ENCODE assay signal across 12 cellular contexts in the genomic region with DNA sequence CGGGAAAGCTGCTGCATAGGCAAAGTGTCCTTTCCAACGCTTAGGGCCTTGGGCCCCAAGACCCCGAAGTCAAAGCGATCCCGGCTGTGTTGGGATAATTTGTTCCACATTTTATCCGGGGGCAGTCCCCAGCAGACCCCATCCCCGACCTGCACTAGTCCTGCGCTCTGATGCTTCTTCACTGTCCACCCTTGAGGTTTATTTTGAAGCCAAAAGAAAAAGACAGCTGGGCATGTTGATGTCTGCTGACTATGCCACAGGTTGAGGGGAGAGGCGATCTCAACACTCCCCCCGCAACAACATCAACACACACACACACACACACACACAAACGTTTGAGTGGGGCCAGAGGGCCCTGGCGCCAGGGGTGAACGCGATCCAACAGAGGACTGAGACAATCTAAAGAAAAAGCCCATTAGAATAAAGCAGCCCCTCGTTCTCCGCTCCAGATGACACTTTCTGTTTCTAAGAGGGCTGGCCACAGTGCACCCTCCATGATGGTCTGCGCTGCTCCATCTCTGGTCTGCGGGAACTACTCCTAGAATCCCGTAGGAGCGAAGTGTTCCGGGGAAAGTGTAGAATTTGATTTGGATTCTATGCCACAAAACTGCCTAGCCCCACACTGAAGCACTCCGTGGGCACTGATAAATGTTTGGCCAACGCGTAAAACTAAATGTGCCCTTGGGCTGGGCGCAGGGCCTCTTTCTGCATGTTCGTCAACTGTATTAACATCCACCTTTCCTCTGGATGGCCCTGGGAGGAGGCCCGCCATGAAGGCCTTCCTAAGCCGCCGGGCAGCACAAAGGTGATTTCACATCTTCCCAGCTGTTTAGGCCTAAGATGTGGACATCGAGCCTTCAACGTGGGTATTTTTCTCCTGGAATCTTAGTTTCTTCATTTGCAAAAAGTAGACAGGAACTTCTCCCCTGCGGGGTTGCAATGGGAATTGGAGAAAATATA. TPM values are rescaled to one million over a fixed set of nuclear protein-coding genes. Genes with fewer than 3 reads are reported as not detected.
DNase-seq lines count a peak whose midpoint lies in the region; ATAC-seq and TF ChIP-seq lines count a peak whose summit lies in the region.
"Had no signal": no experiment of that assay in that cellular context is flagged by ENCODE, and none has a peak within 500 bp of the region (broad histone marks: within the 10 kb centered on the region; RNA-seq: fewer than 3 reads in every experiment).

No MANE protein-coding gene starts in this region.

- H3K9me2 ChIP-seq in DOHH2 (replicated peaks; ENCODE audit: control insufficient read depth, low read length) (no peaks in the 10 kb centered on the region), MM.1S (replicated peaks; ENCODE audit: insufficient read depth, low read length) (no peaks in the 10 kb centered on the region)

- intact Hi-C loops in posterior vena cava (cut with DNase I): loop anchor here in 1 of 2 donors (10.0 kb wide), 1 partner anchor 123 kb away; no protein-coding TSS in a partner anchor

- TF ChIP-seq CTCF in DOHH2 (IDR thresholded peaks at IDR 0.05; ENCODE audit: low read depth, low read length, poor library complexity, severe bottlenecking) (no peak), MM.1S (IDR thresholded peaks at IDR 0.05; ENCODE audit: low read length) (no peak), fibroblast of mammary gland (conservative IDR thresholded peaks at IDR 0.05; ENCODE audit: control insufficient read depth, insufficient read depth, low read depth, low read length) (no peak)

- peaks cover 32% of the 10 kb centered on the region for H3K4me1 ChIP-seq in DOHH2 (ENCODE audit: control insufficient read depth, low read length)
- H3K4me1 ChIP-seq in MM.1S (ENCODE audit: low read length): no peaks in the 10 kb centered on the region

- DNase-seq in MM.1S: no peak
- DNase-seq in fibroblast of mammary gland (ENCODE audit: low read depth): no peak
- DNase-seq in posterior vena cava (ENCODE audit: low spot score): peak; percentile 47
- DNase-seq in activated CD4-positive, CD25-positive, alpha-beta regulatory T cell treated with anti-CD3 and anti-CD28 coated beads, Interleukin-2, amount 50 U/mL, for 72 hours: no peak
- DNase-seq: midbrain; NCI-H1694; SHP77 treated with DMSO at 0.1 percent for 48 hours; stimulated activated CD4-positive, alpha-beta T cell treated with anti-CD3 and anti-CD28 coated beads, Interleukin-2, amount 100 ng/mL, for 48 hours had no signal

- H3K9ac ChIP-seq in MM.1S (ENCODE audit: low read length): no peak overlapping the region

- H3K36me3 ChIP-seq in DOHH2 (ENCODE audit: control insufficient read depth, low read length): peaks cover 19% of the 10 kb centered on the region
- no peaks in the 10 kb centered on the region for H3K36me3 ChIP-seq in MM.1S (replicated peaks; ENCODE audit: insufficient read depth, low read length)

- H3K27me3 ChIP-seq in DOHH2 (ENCODE audit: control insufficient read depth, low read length) (peaks cover 14% of the 10 kb centered on the region), MM.1S (replicated peaks; ENCODE audit: insufficient read depth, low read length) (peaks cover 34% of the 10 kb centered on the region)

- ATAC-seq in HG02623 (IDR thresholded peaks at IDR 0.05; ENCODE audit: unreplicated experiment): no peak
- no peak for ATAC-seq in HG02840 (IDR thresholded peaks at IDR 0.05; ENCODE audit: low FRiP score, unreplicated experiment)
- ATAC-seq in HG03571 (IDR thresholded peaks at IDR 0.05; ENCODE audit: unreplicated experiment): no peak

- peak overlapping the region; percentile 96 for H3K4me2 ChIP-seq in DOHH2 (ENCODE audit: low read length)
- peak overlapping the region; percentile 86; the same call in 1 of the 2 replicates for H3K4me2 ChIP-seq in MM.1S (ENCODE audit: low read depth, low read length)

- H3F3A ChIP-seq in DOHH2 (ENCODE audit: control insufficient read depth, insufficient read depth) (peaks cover 2% of the 10 kb centered on the region), MM.1S (ENCODE audit: insufficient read depth, low read length) (no peaks in the 10 kb centered on the region)

- H4K20me1 ChIP-seq in DOHH2 (ENCODE audit: control insufficient read depth, insufficient read depth, low read depth, low read length) (peaks cover 6% of the 10 kb centered on the region; the same call in 1 of the 2 replicates), MM.1S (ENCODE audit: insufficient read depth, low read length) (no peaks in the 10 kb centered on the region)

- H3K27ac ChIP-seq in DOHH2 (ENCODE audit: low read depth, low read length) (no peak overlapping the region), MM.1S (ENCODE audit: low read length) (no peak overlapping the region)

- H3K4me3 ChIP-seq in DOHH2 (ENCODE audit: low read length): peak overlapping the region; percentile 93
- H3K4me3 ChIP-seq in MM.1S (ENCODE audit: low read length): no peak overlapping the region; the same call in 1 of the 2 replicates
- H3K4me3 ChIP-seq in fibroblast of mammary gland (ENCODE audit: control insufficient read depth, low read depth, low read length): peak overlapping the region; percentile 85

- H3K9me3 ChIP-seq in DOHH2 (ENCODE audit: control insufficient read depth, insufficient read depth, low read length): no peaks in the 10 kb centered on the region
- no peaks in the 10 kb centered on the region for H3K9me3 ChIP-seq in MM.1S (replicated peaks; ENCODE audit: insufficient read depth, low read length)

- peaks cover 24% of the 10 kb centered on the region for H3K79me2 ChIP-seq in DOHH2 (ENCODE audit: control insufficient read depth, low read length)
- H3K79me2 ChIP-seq in MM.1S (ENCODE audit: low read length): no peaks in the 10 kb centered on the region

- H2AFZ ChIP-seq in MM.1S (ENCODE audit: low read length): no peak overlapping the region

RNA-seq across cellular contexts. Expression of a gene that starts 2.4 kb away (rescaled TPM):
- 10 to 100 TPM in 1 of 2 donors, 1 to 10 TPM in 1; 7.0 to 20.8 TPM for total RNA-seq in posterior vena cava
